In genomic region chr3:185561958-185562357, GRCh38 we compare ENCODE assay signal across 13 cellular contexts. TPM values are rescaled to one million over a fixed set of nuclear protein-coding genes. Genes with fewer than 3 reads are reported as not detected.
DNase-seq lines count a peak whose midpoint lies in the region; ATAC-seq and TF ChIP-seq lines count a peak whose summit lies in the region.
"Had no signal": no experiment of that assay in that cellular context is flagged by ENCODE, and none has a peak within 500 bp of the region (broad histone marks: within the 10 kb centered on the region; RNA-seq: fewer than 3 reads in every experiment).

No MANE protein-coding gene starts in this region.

- no peaks in the 10 kb centered on the region for H3K9me3 ChIP-seq in cardiac muscle cell (ENCODE audit: low read depth)
- no peaks in the 10 kb centered on the region for H3K9me3 ChIP-seq in right cardiac atrium (ENCODE audit: control insufficient read depth, low read length)
- peaks cover 3% of the 10 kb centered on the region for H3K9me3 ChIP-seq in lower lobe of right lung

- intact Hi-C loops in right cardiac atrium (cut with DNase I): no loop called here
- intact Hi-C loops in lower lobe of right lung (cut with DNase I): no loop called here

- H3K4me1 ChIP-seq in cardiac muscle cell (ENCODE audit: low read depth): peaks cover 32% of the 10 kb centered on the region
- no peaks in the 10 kb centered on the region for H3K4me1 ChIP-seq in right cardiac atrium (ENCODE audit: control insufficient read depth, insufficient read depth, low read length)
- H3K4me1 ChIP-seq in lower lobe of right lung: peaks cover 8% of the 10 kb centered on the region

- no peak for ATAC-seq in right cardiac atrium
- ATAC-seq in T-cell (replicated peaks in 1 of 4): peak in 3 of 4 experiments; percentile 36 to 50 (median 50)
- ATAC-seq in lower lobe of right lung: peak; percentile 88
- ATAC-seq: Panc1 had no signal

- DNase-seq in cardiac muscle cell (ENCODE audit: low read depth in 1 of 2, low spot score in 1 of 2): peak in 1 of 2 donors; percentile 74
- DNase-seq in right cardiac atrium: no peak
- no peak for DNase-seq in T-cell
- no peak for DNase-seq in lower lobe of right lung
- peak; percentile 6 for DNase-seq in type B pancreatic cell (ENCODE audit: extremely low spot score, unreplicated experiment)
- no peak for DNase-seq in midbrain (lab: John Stamatoyannopoulos, UW)
- no peak for DNase-seq in NCI-H1105 (lab: John Stamatoyannopoulos, UW)
- DNase-seq in NCI-H446 treated with DMSO at 0.1 percent for 48 hours (lab: John Stamatoyannopoulos, UW): no peak
- DNase-seq: DMS53, MM.1S had no signal

- CTCF ChIA-PET in T-cell (lab: Charles Lee): interaction anchor here (0.6 kb wide), 2 partner anchors 272 to 1656 kb away, joined by 3 read pairs; no protein-coding TSS in a partner anchor

- TF ChIP-seq CTCF in cardiac muscle cell (IDR thresholded peaks at IDR 0.05; ENCODE audit: low read depth, low read length): no peak
- TF ChIP-seq CTCF in lower lobe of right lung (IDR thresholded peaks at IDR 0.05): no peak
- no peak for TF ChIP-seq CTCF in type B pancreatic cell (conservative IDR thresholded peaks at IDR 0.05)

- H3K36me3 ChIP-seq in cardiac muscle cell (no peaks in the 10 kb centered on the region), lower lobe of right lung (no peaks in the 10 kb centered on the region)

- peak overlapping the region in 1 of 3 donors; percentile 36 for H3K4me3 Mint-ChIP-seq in T-cell
- no peak overlapping the region for H3K4me3 Mint-ChIP-seq in type B pancreatic cell
- H3K4me3 Mint-ChIP-seq: activated naive CD4-positive, alpha-beta T cell treated with anti-CD3 and anti-CD28 coated beads for 36 hours; memory B cell had no signal

- no peaks in the 10 kb centered on the region for H3K36me3 Mint-ChIP-seq in T-cell
- no peaks in the 10 kb centered on the region for H3K36me3 Mint-ChIP-seq in type B pancreatic cell
- H3K36me3 Mint-ChIP-seq: memory B cell had no signal

- H3K4me1 Mint-ChIP-seq in T-cell: peaks cover 17 to 20% (median 19%) of the 10 kb centered on the region in 3 donors
- H3K4me1 Mint-ChIP-seq in type B pancreatic cell (ENCODE audit: unreplicated experiment): peaks cover 12% of the 10 kb centered on the region

- H3K27ac Mint-ChIP-seq in T-cell (peak overlapping the region; percentile 74 to 89), type B pancreatic cell (peak overlapping the region; percentile 89)
- H3K27ac Mint-ChIP-seq: memory B cell had no signal

- WGBS in right cardiac atrium: 33% methylated on average over 5 of the region's 5 CpGs

- H3K27ac ChIP-seq in cardiac muscle cell (peak overlapping the region; percentile 82), right cardiac atrium (ENCODE audit: low read length) (no peak overlapping the region), lower lobe of right lung (peak overlapping the region; percentile 88)

- H3K4me3 ChIP-seq in cardiac muscle cell (no peak overlapping the region), right cardiac atrium (ENCODE audit: low read length) (no peak overlapping the region), lower lobe of right lung (peak overlapping the region; percentile 14)

- H3K9me3 Mint-ChIP-seq in T-cell: no peaks in the 10 kb centered on the region
- no peaks in the 10 kb centered on the region for H3K9me3 Mint-ChIP-seq in type B pancreatic cell
- H3K9me3 Mint-ChIP-seq: activated naive CD4-positive, alpha-beta T cell treated with anti-CD3 and anti-CD28 coated beads for 36 hours; memory B cell had no signal

- H3K27me3 Mint-ChIP-seq in T-cell (peaks cover 4 to 11% of the 10 kb centered on the region in 2 donors), type B pancreatic cell (peaks cover 20% of the 10 kb centered on the region)

- POLR2A ChIA-PET in T-cell (lab: Charles Lee): interaction anchor here in 1 of 2 donors (0.6 kb wide), 1 partner anchor 24 kb away, joined by 8 read pairs; no protein-coding TSS in a partner anchor

- no peaks in the 10 kb centered on the region for H3K27me3 ChIP-seq in cardiac muscle cell
- H3K27me3 ChIP-seq in right cardiac atrium (ENCODE audit: control insufficient read depth, insufficient read depth): no peaks in the 10 kb centered on the region
- H3K27me3 ChIP-seq in lower lobe of right lung (ENCODE audit: low read depth): no peaks in the 10 kb centered on the region

RNA-seq across cellular contexts. Expression of gene LIPH, which starts 9.6 kb away (rescaled TPM):
- total RNA-seq in cardiac muscle cell (1.1 and 2.3 TPM in 2 replicates), right cardiac atrium (under 1 TPM; 0.14 to 0.62 (median 0.31) TPM), T-cell (under 1 TPM in 1 of 5 donors, not detected in 4; 0.63 TPM), lower lobe of right lung (29.7 TPM), type B pancreatic cell (ENCODE audit: low replicate concordance) (5.3 and 8.4 TPM in 2 replicates)
- polyA plus RNA-seq in cardiac muscle cell (0.40 and 1.5 TPM in 2 replicates), right cardiac atrium (0.07 TPM)
- total RNA-seq: activated naive CD4-positive, alpha-beta T cell treated with anti-CD3 and anti-CD28 coated beads for 36 hours had no signal

RNA-seq across cellular contexts. Expression of gene SENP2, which starts 24.1 kb away (rescaled TPM):
- total RNA-seq in cardiac muscle cell: 23.7 and 53.6 TPM in 2 replicates
- polyA plus RNA-seq in cardiac muscle cell: 26.9 and 37.7 TPM in 2 replicates
- total RNA-seq in right cardiac atrium: 10 to 100 TPM; 27.5 to 30.1 (median 29.0) TPM
- polyA plus RNA-seq in right cardiac atrium: 9.2 TPM
- 10 to 100 TPM; 33.1 to 56.1 (median 41.9) TPM for total RNA-seq in T-cell
- 36.5 TPM for total RNA-seq in lower lobe of right lung
- total RNA-seq in type B pancreatic cell (ENCODE audit: low replicate concordance): 46.4 and 47.5 TPM in 2 replicates

Comparison
In these comparisons a context has a peak if more than half of its experiments do, and no peak if none do; other contexts are left out.
1. ATAC-seq: peak in T-cell (3 of 4) and lower lobe of right lung (2 of 2); none in right cardiac atrium (0 of 2).